ENCODE assay signal across 24 cellular contexts in the genomic region with DNA sequence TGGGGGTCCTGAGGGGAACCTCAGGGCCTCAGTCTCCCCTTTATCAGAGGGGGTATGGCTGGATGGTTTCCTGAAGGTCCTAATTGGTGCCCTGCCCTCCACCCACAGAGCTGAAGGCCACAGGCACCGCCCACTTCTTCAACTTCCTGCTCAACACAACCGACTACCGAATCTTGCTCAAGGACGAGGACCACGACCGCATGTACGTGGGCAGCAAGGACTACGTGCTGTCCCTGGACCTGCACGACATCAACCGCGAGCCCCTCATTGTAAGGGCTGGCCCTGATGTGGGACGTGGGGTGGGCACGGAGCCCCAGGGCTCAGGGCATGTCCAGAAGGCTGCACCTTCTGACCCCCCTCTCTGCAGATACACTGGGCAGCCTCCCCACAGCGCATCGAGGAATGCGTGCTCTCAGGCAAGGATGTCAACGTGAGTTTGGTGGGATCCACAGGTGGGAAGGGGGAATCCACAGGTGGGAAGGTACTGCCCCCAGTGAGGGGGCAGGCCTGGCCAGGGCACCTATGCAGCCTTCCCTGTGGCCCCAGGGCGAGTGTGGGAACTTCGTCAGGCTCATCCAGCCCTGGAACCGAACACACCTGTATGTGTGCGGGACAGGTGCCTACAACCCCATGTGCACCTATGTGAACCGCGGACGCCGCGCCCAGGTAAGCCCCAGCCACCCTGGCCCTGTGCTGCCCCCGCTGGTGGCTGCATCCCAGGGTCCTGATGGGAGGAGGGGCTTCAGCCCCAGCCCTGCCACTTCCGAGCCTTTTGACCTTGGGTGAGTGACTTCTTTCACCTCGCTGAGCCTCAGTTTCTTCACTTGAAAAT. TPM values are rescaled to one million over a fixed set of nuclear protein-coding genes. Genes with fewer than 3 reads are reported as not detected.
DNase-seq lines count a peak whose midpoint lies in the region; TF ChIP-seq lines count a peak whose summit lies in the region.
"Had no signal": no experiment of that assay in that cellular context is flagged by ENCODE, and none has a peak within 500 bp of the region (broad histone marks: within the 10 kb centered on the region; RNA-seq: fewer than 3 reads in every experiment).

No MANE protein-coding gene starts in this region.

- peaks cover 51% of the 10 kb centered on the region for H3K79me2 ChIP-seq in mammary epithelial cell (ENCODE audit: insufficient read depth, low read length)

- H3K4me1 ChIP-seq in mammary epithelial cell (ENCODE audit: insufficient read depth, low read length) (peaks cover 9% of the 10 kb centered on the region), breast epithelium (no peaks in the 10 kb centered on the region), suprapubic skin (peaks cover 50% of the 10 kb centered on the region)

- no peak overlapping the region for H2AFZ ChIP-seq in mammary epithelial cell (ENCODE audit: low read depth, low read length)

- H3K9me3 ChIP-seq in mammary epithelial cell (replicated peaks; ENCODE audit: insufficient read depth, low read length) = no peaks in the 10 kb centered on the region
- no peaks in the 10 kb centered on the region for H3K9me3 ChIP-seq in breast epithelium
- no peaks in the 10 kb centered on the region for H3K9me3 ChIP-seq in suprapubic skin
- H3K9me3 ChIP-seq: A549, neutrophil, uterus had no signal

- intact Hi-C loops in mammary epithelial cell (cut with micrococcal nuclease) = no loop called here
- intact Hi-C loops in breast epithelium (cut with DNase I; ENCODE audit: low total_unique reads) = no loop called here
- intact Hi-C loops in dendritic cell treated with granulocyte-macrophage colony-stimulating factor and Interleukin-4, amounts not matched to agents 40 ng/mL and 50 ng/mL, for 4 days (cut with micrococcal nuclease) = no loop called here

- H3K4me3 ChIP-seq in mammary epithelial cell (replicated peaks in 1 of 3; ENCODE audit: insufficient read depth in 1 of 3, low read depth in 2 of 3, low read length in 3 of 3) = no peak overlapping the region
- no peak overlapping the region for H3K4me3 ChIP-seq in breast epithelium
- no peak overlapping the region for H3K4me3 ChIP-seq in suprapubic skin
- H3K4me3 ChIP-seq: A549, uterus had no signal

- H3K4me3 Mint-ChIP-seq in dendritic cell treated with granulocyte-macrophage colony-stimulating factor and Interleukin-4, amounts not matched to agents 40 ng/mL and 50 ng/mL, for 4 days = no peak overlapping the region
- H3K4me3 Mint-ChIP-seq in type B pancreatic cell = no peak overlapping the region
- H3K4me3 Mint-ChIP-seq: CD4-positive, CD25-positive, alpha-beta regulatory T cell; stimulated activated naive CD8-positive, alpha-beta T cell treated with anti-CD3 and anti-CD28 coated beads, Interleukin-15, Interleukin-2, amounts not matched to agents 100 ng/mL and 50 ng/mL, for 24 hours had no signal

- DNase-seq in mammary epithelial cell (no peak), breast epithelium (ENCODE audit: low spot score in 2 of 2) (no peak), NOMO-1 treated with DMSO at 0.1 percent for 48 hours (lab: John Stamatoyannopoulos, UW; ENCODE audit: unreplicated experiment) (peak; percentile 57), type B pancreatic cell (ENCODE audit: extremely low spot score, unreplicated experiment) (no peak), suprapubic skin (ENCODE audit: low spot score in 2 of 2) (no peak), NCI-H526 treated with DMSO at 0.1 percent for 48 hours (lab: John Stamatoyannopoulos, UW) (no peak), DMS79 treated with DMSO at 0.1 percent for 48 hours (lab: John Stamatoyannopoulos, UW) (no peak)
- DNase-seq: activated CD4-positive, CD25-positive, alpha-beta regulatory T cell; activated effector memory CD4-positive, alpha-beta T cell treated with anti-CD3 and anti-CD28 coated beads, Interleukin-2, amount 50 U/mL, for 16 hours; amniotic stem cell; cerebellar nuclear complex; effector memory CD4-positive, alpha-beta T cell; kidney glomerular epithelial cell; NCI-H1105 treated with DMSO at 0.1 percent for 48 hours; NCI-H748 treated with DMSO at 0.1 percent for 48 hours; RPMI8226; uterus had no signal

- peaks cover 26% of the 10 kb centered on the region for H3K4me1 Mint-ChIP-seq in dendritic cell treated with granulocyte-macrophage colony-stimulating factor and Interleukin-4, amounts not matched to agents 40 ng/mL and 50 ng/mL, for 4 days (ENCODE audit: low read depth)
- no peaks in the 10 kb centered on the region for H3K4me1 Mint-ChIP-seq in type B pancreatic cell (ENCODE audit: unreplicated experiment)
- H3K4me1 Mint-ChIP-seq: CD4-positive, CD25-positive, alpha-beta regulatory T cell had no signal

- H3K36me3 ChIP-seq in mammary epithelial cell (ENCODE audit: insufficient read depth, low read length) (peaks cover 23% of the 10 kb centered on the region), breast epithelium (no peaks in the 10 kb centered on the region), suprapubic skin (peaks cover 42% of the 10 kb centered on the region)
- H3K36me3 ChIP-seq: neutrophil, uterus had no signal

- TF ChIP-seq CTCF in mammary epithelial cell (conservative IDR thresholded peaks at IDR 0.05 in 1 of 2, IDR thresholded peaks at IDR 0.05 in 1 of 2; ENCODE audit: extremely low read depth in 1 of 2, insufficient read depth in 1 of 2, low read depth in 1 of 2, low read length in 2 of 2) = peak in 1 of 2 donors; percentile 3
- no peak for TF ChIP-seq CTCF in breast epithelium (IDR thresholded peaks at IDR 0.05)
- TF ChIP-seq CTCF in type B pancreatic cell (conservative IDR thresholded peaks at IDR 0.05) = no peak
- no peak for TF ChIP-seq CTCF in suprapubic skin (IDR thresholded peaks at IDR 0.05)

- no peak overlapping the region for H3K27ac ChIP-seq in mammary epithelial cell (ENCODE audit: insufficient read depth, low read depth, low read length)
- H3K27ac ChIP-seq in breast epithelium = no peak overlapping the region
- H3K27ac ChIP-seq in suprapubic skin = no peak overlapping the region
- H3K27ac ChIP-seq: neutrophil, uterus had no signal

- H3K27ac Mint-ChIP-seq in dendritic cell treated with granulocyte-macrophage colony-stimulating factor and Interleukin-4, amounts not matched to agents 40 ng/mL and 50 ng/mL, for 4 days = peak overlapping the region; percentile 62
- H3K27ac Mint-ChIP-seq in type B pancreatic cell = peak overlapping the region; percentile 26
- H3K27ac Mint-ChIP-seq: CD4-positive, CD25-positive, alpha-beta regulatory T cell; stimulated activated naive CD8-positive, alpha-beta T cell treated with anti-CD3 and anti-CD28 coated beads, Interleukin-15, Interleukin-2, amounts not matched to agents 100 ng/mL and 50 ng/mL, for 24 hours had no signal

- H3K27me3 ChIP-seq in mammary epithelial cell (ENCODE audit: insufficient read depth, low read length) = no peaks in the 10 kb centered on the region
- no peaks in the 10 kb centered on the region for H3K27me3 ChIP-seq in breast epithelium
- no peaks in the 10 kb centered on the region for H3K27me3 ChIP-seq in suprapubic skin
- H3K27me3 ChIP-seq: neutrophil, uterus had no signal

- no peak for TF ChIP-seq EP300 in suprapubic skin (IDR thresholded peaks at IDR 0.05)

- H3K9me3 Mint-ChIP-seq in dendritic cell treated with granulocyte-macrophage colony-stimulating factor and Interleukin-4, amounts not matched to agents 40 ng/mL and 50 ng/mL, for 4 days = no peaks in the 10 kb centered on the region
- H3K9me3 Mint-ChIP-seq in type B pancreatic cell = no peaks in the 10 kb centered on the region
- H3K9me3 Mint-ChIP-seq: CD4-positive, CD25-positive, alpha-beta regulatory T cell; stimulated activated naive CD8-positive, alpha-beta T cell treated with anti-CD3 and anti-CD28 coated beads, Interleukin-15, Interleukin-2, amounts not matched to agents 100 ng/mL and 50 ng/mL, for 24 hours had no signal

- TF ChIP-seq POLR2A in breast epithelium (IDR thresholded peaks at IDR 0.05) (no peak), suprapubic skin (IDR thresholded peaks at IDR 0.05) (no peak)

- in situ Hi-C loops in mammary epithelial cell (cut with MboI; ENCODE audit: low sequenced_read_pairs in 2 of 2) = no loop called here

- dilution Hi-C loops in mammary epithelial cell (cut with HindIII; ENCODE audit: low sequenced_read_pairs) = loop anchor here (10.0 kb wide), 1 partner anchor 79 kb away; no protein-coding TSS in a partner anchor

- 89% methylated on average over 20 of the region's 29 CpGs for WGBS in mammary epithelial cell (ENCODE audit: low coverage, missing lambda C conversion rate)
- 83% methylated on average over 18 of the region's 29 CpGs for WGBS in suprapubic skin

- H3K9ac ChIP-seq in mammary epithelial cell (ENCODE audit: insufficient read depth, low read length) = no peak overlapping the region

- no peaks in the 10 kb centered on the region for H3K27me3 Mint-ChIP-seq in dendritic cell treated with granulocyte-macrophage colony-stimulating factor and Interleukin-4, amounts not matched to agents 40 ng/mL and 50 ng/mL, for 4 days
- no peaks in the 10 kb centered on the region for H3K27me3 Mint-ChIP-seq in type B pancreatic cell
- H3K27me3 Mint-ChIP-seq: CD4-positive, CD25-positive, alpha-beta regulatory T cell; stimulated activated naive CD8-positive, alpha-beta T cell treated with anti-CD3 and anti-CD28 coated beads, Interleukin-15, Interleukin-2, amounts not matched to agents 100 ng/mL and 50 ng/mL, for 24 hours had no signal

- H3K4me2 ChIP-seq in mammary epithelial cell (ENCODE audit: insufficient read depth, low read depth, low read length) = no peak overlapping the region
- H3K4me2 ChIP-seq: A549 had no signal

- H4K20me1 ChIP-seq in mammary epithelial cell (ENCODE audit: insufficient read depth, low read length) = no peaks in the 10 kb centered on the region

- TSS peak; percentile 20 for BruUV-seq in mammary epithelial cell (replicated peaks; lab: Mats Ljungman, UMichigan)

- CTCF ChIA-PET in mammary epithelial cell (lab: Charles Lee; ENCODE audit: low non-redundant PET) = no interaction called here

- H3K36me3 Mint-ChIP-seq in dendritic cell treated with granulocyte-macrophage colony-stimulating factor and Interleukin-4, amounts not matched to agents 40 ng/mL and 50 ng/mL, for 4 days (ENCODE audit: low read depth) = no peaks in the 10 kb centered on the region
- H3K36me3 Mint-ChIP-seq in type B pancreatic cell = no peaks in the 10 kb centered on the region
- H3K36me3 Mint-ChIP-seq: CD4-positive, CD25-positive, alpha-beta regulatory T cell had no signal

RNA-seq across cellular contexts. Expression of gene GNAT1, which starts 17.5 kb away (rescaled TPM):
- total RNA-seq in mammary epithelial cell = 1 to 10 TPM in 1 of 2 donors, under 1 TPM in 1; 0.17 to 1.8 TPM
- polyA plus RNA-seq in mammary epithelial cell = 0.05 TPM
- polyA minus RNA-seq in mammary epithelial cell = not detected
- not detected for total RNA-seq in breast epithelium
- 0.71 TPM in 1 of 2 replicates, not detected in the other for total RNA-seq in type B pancreatic cell (ENCODE audit: low replicate concordance)
- total RNA-seq in suprapubic skin = under 1 TPM in 1 of 4 donors, not detected in 3; 0.64 TPM
- total RNA-seq: CD4-positive, CD25-positive, alpha-beta regulatory T cell; Daoy; T-helper 1 cell treated with Interleukin-12 subunit alpha and Interleukin-12 subunit beta and Interleukin-4 antibody, amounts not matched to agents 30 ng/mL and 1 ng/mL, for 36 hours; uterus had no signal
- polyA plus RNA-seq: A549; CD4-positive, CD25-positive, alpha-beta regulatory T cell had no signal

RNA-seq across cellular contexts. Expression of gene SEMA3F, which starts 18.8 kb away (rescaled TPM):
- total RNA-seq in mammary epithelial cell (100 to 1,000 TPM; 102 to 129 TPM), breast epithelium (10 to 100 TPM in 2 of 3 donors, 1 to 10 TPM in 1; 7.7 to 49.8 (median 26.9) TPM), type B pancreatic cell (ENCODE audit: low replicate concordance) (41.9 and 48.0 TPM in 2 replicates), suprapubic skin (100 to 1,000 TPM; 123 to 188 (median 130) TPM)
- polyA plus RNA-seq in mammary epithelial cell = 108 TPM
- 76.2 TPM for polyA minus RNA-seq in mammary epithelial cell
- polyA plus RNA-seq: CD4-positive, CD25-positive, alpha-beta regulatory T cell had no signal

RNA-seq across cellular contexts. Expression of gene SLC38A3, which starts 31.2 kb away (rescaled TPM):
- total RNA-seq in mammary epithelial cell = under 1 TPM in 1 of 2 donors, not detected in 1; 0.67 TPM
- 0.06 TPM for polyA plus RNA-seq in mammary epithelial cell
- polyA minus RNA-seq in mammary epithelial cell = not detected
- 1 to 10 TPM in 1 of 3 donors, under 1 TPM in 1, not detected in 1; 0.98 to 2.5 TPM for total RNA-seq in breast epithelium
- total RNA-seq in type B pancreatic cell (ENCODE audit: low replicate concordance) = 6.0 and 11.0 TPM in 2 replicates
- 1 to 10 TPM in 2 of 4 donors, under 1 TPM in 2; 0.25 to 2.2 (median 1.00) TPM for total RNA-seq in suprapubic skin
- total RNA-seq: CD4-positive, CD25-positive, alpha-beta regulatory T cell; Daoy; T-helper 1 cell treated with Interleukin-12 subunit alpha and Interleukin-12 subunit beta and Interleukin-4 antibody, amounts not matched to agents 30 ng/mL and 1 ng/mL, for 36 hours had no signal
- polyA plus RNA-seq: CD4-positive, CD25-positive, alpha-beta regulatory T cell had no signal
